In genomic region chr15:95018888-95019545, GRCh38 we compare ENCODE assay signal across 9 cellular contexts.
DNase-seq lines count a peak whose midpoint lies in the region; ATAC-seq, FAIRE-seq and TF ChIP-seq lines count a peak whose summit lies in the region.
"Had no signal": no experiment of that assay in that cellular context is flagged by ENCODE, and none has a peak within 500 bp of the region (broad histone marks: within the 10 kb centered on the region; RNA-seq: fewer than 3 reads in every experiment).

No MANE protein-coding gene starts in this region.

- H3K4me3 Mint-ChIP-seq in effector memory CD8-positive, alpha-beta T cell = no peak overlapping the region
- H3K4me3 Mint-ChIP-seq: activated naive CD4-positive, alpha-beta T cell treated with anti-CD3 and anti-CD28 coated beads, Interleukin-2, amount 50 U/mL, for 24 hours had no signal

- intact Hi-C loops in lower lobe of right lung (cut with DNase I) = no loop called here

- no peak overlapping the region for H3K4me3 ChIP-seq in lower lobe of right lung

- no peak overlapping the region for H3K27ac Mint-ChIP-seq in effector memory CD8-positive, alpha-beta T cell
- H3K27ac Mint-ChIP-seq: activated naive CD4-positive, alpha-beta T cell treated with anti-CD3 and anti-CD28 coated beads, Interleukin-2, amount 50 U/mL, for 24 hours had no signal

- no peak overlapping the region for H3K27ac ChIP-seq in lower lobe of right lung

- no peaks in the 10 kb centered on the region for H3K36me3 Mint-ChIP-seq in effector memory CD8-positive, alpha-beta T cell (ENCODE audit: insufficient read depth)
- H3K36me3 Mint-ChIP-seq: activated naive CD4-positive, alpha-beta T cell treated with anti-CD3 and anti-CD28 coated beads, Interleukin-2, amount 50 U/mL, for 24 hours had no signal

- no peaks in the 10 kb centered on the region for H3K9me3 ChIP-seq in lower lobe of right lung

- H3K9me3 Mint-ChIP-seq in effector memory CD8-positive, alpha-beta T cell = peaks cover 0 to 1% of the 10 kb centered on the region in 2 donors
- H3K9me3 Mint-ChIP-seq: activated naive CD4-positive, alpha-beta T cell treated with anti-CD3 and anti-CD28 coated beads, Interleukin-2, amount 50 U/mL, for 24 hours had no signal

- TF ChIP-seq CTCF in lower lobe of right lung (IDR thresholded peaks at IDR 0.05) = no peak

- DNase-seq in UCSD-AML1 (lab: John Stamatoyannopoulos, UW; ENCODE audit: unreplicated experiment) = peak; percentile 14
- no peak for DNase-seq in lower lobe of right lung
- DNase-seq in activated CD4-positive, alpha-beta T cell treated with anti-CD3 and anti-CD28 coated beads, Interleukin-2, amount 50 U/mL, for 4 hours = no peak
- DNase-seq in effector memory CD8-positive, alpha-beta T cell = no peak
- DNase-seq in frontal cortex (ENCODE audit: low spot score in 2 of 2) = no peak

- ATAC-seq in GM18517 (IDR thresholded peaks at IDR 0.05; ENCODE audit: unreplicated experiment) = peak; percentile 77
- ATAC-seq in HG02852 (IDR thresholded peaks at IDR 0.05; ENCODE audit: unreplicated experiment) = peak; percentile 88
- peak; percentile 23 to 47 for ATAC-seq in lower lobe of right lung
- ATAC-seq in HG03439 (IDR thresholded peaks at IDR 0.05; ENCODE audit: unreplicated experiment) = no peak
- no peak for ATAC-seq in effector memory CD8-positive, alpha-beta T cell (replicated peaks)

- FAIRE-seq in frontal cortex (lab: Jason Lieb, UNC) = no peak

- no peaks in the 10 kb centered on the region for H3K4me1 Mint-ChIP-seq in effector memory CD8-positive, alpha-beta T cell (ENCODE audit: low read depth in 2 of 2)
- H3K4me1 Mint-ChIP-seq: activated naive CD4-positive, alpha-beta T cell treated with anti-CD3 and anti-CD28 coated beads, Interleukin-2, amount 50 U/mL, for 24 hours had no signal

- H3K36me3 ChIP-seq in lower lobe of right lung = no peaks in the 10 kb centered on the region

- H3K27me3 Mint-ChIP-seq in effector memory CD8-positive, alpha-beta T cell = peaks cover 0 to 9% of the 10 kb centered on the region in 2 donors

- H3K4me1 ChIP-seq in lower lobe of right lung = peaks cover 11% of the 10 kb centered on the region

- H3K27me3 ChIP-seq in lower lobe of right lung (ENCODE audit: low read depth) = no peaks in the 10 kb centered on the region

Comparison
In these comparisons a context has a peak if more than half of its experiments do, and no peak if none do; other contexts are left out.
1. ATAC-seq: peak in GM18517 (single experiment), HG02852 (single experiment) and lower lobe of right lung (2 of 2); none in HG03439 (single experiment) and effector memory CD8-positive, alpha-beta T cell (single experiment).